ENCODE assay signal across 20 cellular contexts in the genomic region with DNA sequence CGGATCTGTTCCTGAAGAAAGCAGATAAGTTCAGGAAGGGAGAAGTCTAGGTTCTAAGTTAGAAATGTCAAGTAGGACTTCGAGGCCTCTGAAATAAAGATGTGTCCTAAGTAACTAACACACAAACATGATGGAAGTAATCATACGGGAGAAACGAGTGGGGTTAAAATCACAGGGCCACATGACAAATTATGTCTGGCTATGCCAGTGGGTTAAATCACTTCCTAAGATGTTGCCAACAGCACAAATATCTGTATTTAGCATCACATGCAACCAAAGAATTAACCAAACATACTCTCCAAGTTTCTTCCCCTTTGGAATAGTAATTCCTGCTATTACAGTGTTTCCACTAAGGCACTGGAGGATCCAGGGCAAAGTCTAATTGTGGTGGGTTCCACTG. TPM values are rescaled to one million over a fixed set of nuclear protein-coding genes. Genes with fewer than 3 reads are reported as not detected.
DNase-seq lines count a peak whose midpoint lies in the region; ATAC-seq, FAIRE-seq and TF ChIP-seq lines count a peak whose summit lies in the region.
"Had no signal": no experiment of that assay in that cellular context is flagged by ENCODE, and none has a peak within 500 bp of the region (broad histone marks: within the 10 kb centered on the region; RNA-seq: fewer than 3 reads in every experiment).

No MANE protein-coding gene starts in this region.

- peaks cover 29% of the 10 kb centered on the region for H3K4me1 Mint-ChIP-seq in nephron
- peaks cover 55% of the 10 kb centered on the region for H3K4me1 Mint-ChIP-seq in chondrocyte (ENCODE audit: low read depth)

- peak overlapping the region in 5 of 11 experiments; percentile 58 to 76 (median 68); a peak in 7 of 22 replicates for H3K9ac ChIP-seq in BLaER1 treated with 17β-estradiol and CSF1 and Interleukin-3, amounts not matched to agents 10 nM and 100 nM
- H3K9ac ChIP-seq in OCI-LY3 (ENCODE audit: low read length) (no peak overlapping the region), endothelial cell of umbilical vein (replicated peaks; ENCODE audit: extremely low read depth, insufficient read depth, low read length) (no peak overlapping the region)
- H3K9ac ChIP-seq: BLaER1, SK-N-SH had no signal

- H3K4me2 ChIP-seq in BLaER1 treated with 17β-estradiol and CSF1 and Interleukin-3, amounts not matched to agents 10 nM and 100 nM = peak overlapping the region in 6 of 11 experiments; percentile 51 to 94 (median 78); a peak in 11 of 22 replicates
- H3K4me2 ChIP-seq in OCI-LY3 (ENCODE audit: low read length) = peak overlapping the region; percentile 98
- H3K4me2 ChIP-seq in endothelial cell of umbilical vein (ENCODE audit: insufficient read depth, low read length) = peak overlapping the region; percentile 58
- H3K4me2 ChIP-seq: BLaER1, SK-N-SH had no signal

- no peaks in the 10 kb centered on the region for H3K36me3 ChIP-seq in BLaER1 treated with 17β-estradiol and CSF1 and Interleukin-3, amounts not matched to agents 10 nM and 100 nM
- H3K36me3 ChIP-seq in OCI-LY3 (replicated peaks; ENCODE audit: low read depth, low read length) (no peaks in the 10 kb centered on the region), endothelial cell of umbilical vein (ENCODE audit: control insufficient read depth in 2 of 2, extremely low read depth in 1 of 2, insufficient read depth in 2 of 2, low read length in 2 of 2) (no peaks in the 10 kb centered on the region), Peyer's patch (no peaks in the 10 kb centered on the region)
- H3K36me3 ChIP-seq: BLaER1 had no signal

- dilution Hi-C loops in endothelial cell of umbilical vein (cut with MboI; ENCODE audit: extremely low pct_ligation_motif_present, low sequenced_read_pairs) = no loop called here

- no peak overlapping the region for H3K4me3 ChIP-seq in BLaER1 treated with 17β-estradiol and CSF1 and Interleukin-3, amounts not matched to agents 10 nM and 100 nM
- H3K4me3 ChIP-seq in OCI-LY3 (ENCODE audit: low read length) (no peak overlapping the region), endothelial cell of umbilical vein (replicated peaks in 1 of 3; ENCODE audit: insufficient read depth in 1 of 3, low read depth in 1 of 3, low read length in 3 of 3) (no peak overlapping the region), Peyer's patch (no peak overlapping the region)
- H3K4me3 ChIP-seq: BLaER1 had no signal

- POLR2A ChIA-PET in endothelial cell of umbilical vein (lab: Charles Lee) = interaction anchor here (1.4 kb wide), 1 partner anchor 13 kb away, joined by 6 read pairs; no protein-coding TSS in a partner anchor

- no peak for ATAC-seq in GM19467 (IDR thresholded peaks at IDR 0.05; ENCODE audit: unreplicated experiment)

- CTCF ChIA-PET in endothelial cell of umbilical vein (lab: Charles Lee) = interaction anchor here (0.8 to 1.1 kb wide), 2 partner anchors 10 to 13 kb away, joined by 3 to 5 read pairs; a partner anchor contains a TSS

- TF ChIP-seq POLR2A in endothelial cell of umbilical vein (IDR thresholded peaks at IDR 0.05; ENCODE audit: low read depth, low read length) (no peak), Peyer's patch (IDR thresholded peaks at IDR 0.05) (no peak)

- H3K4me3 Mint-ChIP-seq in nephron = no peak overlapping the region
- no peak overlapping the region for H3K4me3 Mint-ChIP-seq in chondrocyte (ENCODE audit: unreplicated experiment)
- H3K4me3 Mint-ChIP-seq: H9 had no signal

- H3K79me2 ChIP-seq in OCI-LY3 (ENCODE audit: low read length) (no peaks in the 10 kb centered on the region), endothelial cell of umbilical vein (ENCODE audit: control insufficient read depth, insufficient read depth, low read length) (no peaks in the 10 kb centered on the region)

- intact Hi-C loops in endothelial cell of umbilical vein (cut with micrococcal nuclease) = no loop called here

- H3K27me3 Mint-ChIP-seq in nephron (ENCODE audit: low read depth) (peaks cover 4% of the 10 kb centered on the region), chondrocyte (ENCODE audit: low read depth) (no peaks in the 10 kb centered on the region)

- no TSS peak for BruUV-seq in endothelial cell of umbilical vein (replicated peaks; lab: Mats Ljungman, UMichigan)

- H3K9me1 ChIP-seq in endothelial cell of umbilical vein (replicated peaks; ENCODE audit: control insufficient read depth, extremely low read depth, insufficient read depth, low read length) = no peaks in the 10 kb centered on the region

- peaks cover 0 to 94% (median 50%) of the 10 kb centered on the region in 10 experiments; a peak in 16 of 20 replicates for H3K4me1 ChIP-seq in BLaER1 treated with 17β-estradiol and CSF1 and Interleukin-3, amounts not matched to agents 10 nM and 100 nM
- peaks cover 38% of the 10 kb centered on the region for H3K4me1 ChIP-seq in OCI-LY3 (ENCODE audit: low read length)
- H3K4me1 ChIP-seq in endothelial cell of umbilical vein (ENCODE audit: control insufficient read depth, extremely low read depth, insufficient read depth, low read length) = peaks cover 58% of the 10 kb centered on the region
- H3K4me1 ChIP-seq in Peyer's patch = peaks cover 0 to 10% (median 0%) of the 10 kb centered on the region in 4 donors
- H3K4me1 ChIP-seq: BLaER1 had no signal

- TF ChIP-seq CTCF in OCI-LY3 (IDR thresholded peaks at IDR 0.05; ENCODE audit: low read depth, low read length) = no peak
- no peak for TF ChIP-seq CTCF in endothelial cell of umbilical vein (IDR thresholded peaks at IDR 0.05; ENCODE audit: extremely low read depth in 1 of 2, insufficient read depth in 1 of 2, low read depth in 1 of 2, low read length in 2 of 2)
- TF ChIP-seq CTCF in nephron (IDR thresholded peaks at IDR 0.05; ENCODE audit: unreplicated experiment in 3 of 3) = no peak
- TF ChIP-seq CTCF in Peyer's patch (IDR thresholded peaks at IDR 0.05) = no peak
- no peak for TF ChIP-seq CTCF in chondrocyte (IDR thresholded peaks at IDR 0.05)

- H3K27ac ChIP-seq in BLaER1 treated with 17β-estradiol and CSF1 and Interleukin-3, amounts not matched to agents 10 nM and 100 nM = peak overlapping the region in 6 of 11 experiments; percentile 65 to 91 (median 87); a peak in 13 of 22 replicates
- no peak overlapping the region for H3K27ac ChIP-seq in OCI-LY3 (ENCODE audit: low read length)
- H3K27ac ChIP-seq in endothelial cell of umbilical vein (ENCODE audit: insufficient read depth, low read depth, low read length) = peak overlapping the region; percentile 24
- no peak overlapping the region for H3K27ac ChIP-seq in Peyer's patch
- H3K27ac ChIP-seq: BLaER1 had no signal

- H3K9me3 ChIP-seq in BLaER1 treated with 17β-estradiol and CSF1 and Interleukin-3, amounts not matched to agents 10 nM and 100 nM (replicated peaks in 1 of 11) = no peaks in the 10 kb centered on the region
- no peaks in the 10 kb centered on the region for H3K9me3 ChIP-seq in OCI-LY3 (ENCODE audit: insufficient read depth, low read length)
- H3K9me3 ChIP-seq in endothelial cell of umbilical vein (replicated peaks; ENCODE audit: control insufficient read depth, insufficient read depth, low read length) = no peaks in the 10 kb centered on the region
- no peaks in the 10 kb centered on the region for H3K9me3 ChIP-seq in Peyer's patch
- H3K9me3 ChIP-seq: BLaER1, SK-N-SH had no signal

- FAIRE-seq in endothelial cell of umbilical vein (lab: Jason Lieb, UNC) = no peak

- no peaks in the 10 kb centered on the region for H4K20me1 ChIP-seq in BLaER1 treated with 17β-estradiol and CSF1 and Interleukin-3, amounts not matched to agents 10 nM and 100 nM
- H4K20me1 ChIP-seq in OCI-LY3 (ENCODE audit: insufficient read depth, low read length) (no peaks in the 10 kb centered on the region), endothelial cell of umbilical vein (replicated peaks; ENCODE audit: control insufficient read depth, extremely low read depth, insufficient read depth, low read length) (no peaks in the 10 kb centered on the region)
- H4K20me1 ChIP-seq: BLaER1 had no signal

- no peaks in the 10 kb centered on the region for H3K36me3 Mint-ChIP-seq in nephron (ENCODE audit: low read depth)
- H3K36me3 Mint-ChIP-seq in chondrocyte (ENCODE audit: low read depth) = no peaks in the 10 kb centered on the region

- H3K27me3 ChIP-seq in BLaER1 treated with 17β-estradiol and CSF1 and Interleukin-3, amounts not matched to agents 10 nM and 100 nM = no peaks in the 10 kb centered on the region
- H3K27me3 ChIP-seq in OCI-LY3 (ENCODE audit: low read depth, low read length) = no peaks in the 10 kb centered on the region
- no peaks in the 10 kb centered on the region for H3K27me3 ChIP-seq in endothelial cell of umbilical vein (ENCODE audit: control insufficient read depth in 2 of 2, insufficient read depth in 2 of 2, low read length in 2 of 2)
- H3K27me3 ChIP-seq in Peyer's patch = no peaks in the 10 kb centered on the region
- H3K27me3 ChIP-seq: BLaER1 had no signal

- H3K9me3 Mint-ChIP-seq in nephron = no peaks in the 10 kb centered on the region
- no peaks in the 10 kb centered on the region for H3K9me3 Mint-ChIP-seq in chondrocyte (ENCODE audit: low read depth)
- H3K9me3 Mint-ChIP-seq: H9 had no signal

- H2AFZ ChIP-seq in OCI-LY3 (ENCODE audit: low read depth, low read length) = peak overlapping the region; percentile 71; the same call in 1 of the 2 replicates
- peak overlapping the region; percentile 89 for H2AFZ ChIP-seq in endothelial cell of umbilical vein (ENCODE audit: low read depth, low read length)

- DNase-seq in endothelial cell of umbilical vein (ENCODE audit: low read depth, low spot score) = peak; percentile 50
- DNase-seq in Peyer's patch = no peak
- no peak for DNase-seq in NCI-H2227 (lab: John Stamatoyannopoulos, UW; ENCODE audit: unreplicated experiment)
- no peak for DNase-seq in chondrocyte (ENCODE audit: low spot score)
- DNase-seq: DMS79 treated with DMSO at 0.1 percent for 48 hours; H9; NCI-H1436; NCI-H2029 treated with DMSO at 0.1 percent for 48 hours; NCI-H2171; NCI-H446; NCI-H69; NK-92 treated with Interleukin-12 subunit alpha and Interleukin-12 subunit beta, amount 100 ng/mL, for 24 hours; OCI-M1; SHP77; SK-N-SH had no signal

- H3K27ac Mint-ChIP-seq in nephron (peak overlapping the region in 2 of 3 experiments; percentile 97 to 98), chondrocyte (ENCODE audit: unreplicated experiment) (no peak overlapping the region)
- H3K27ac Mint-ChIP-seq: H9 had no signal

TF ChIP-seq in endothelial cell of umbilical vein, 7 proteins besides CTCF, POLR2A, EP300 and RAD21 (continues in another document):
- TF ChIP-seq POLR2AphosphoS5 (IDR thresholded peaks at IDR 0.05; ENCODE audit: insufficient read depth, low read depth, low read length) (no peak), GATA2 (IDR thresholded peaks at IDR 0.05; ENCODE audit: insufficient read depth, insufficient read length, low read depth, low read length) (no peak)

RNA-seq across cellular contexts. Expression of a gene that starts 13.7 kb away (rescaled TPM):
- total RNA-seq in endothelial cell of umbilical vein = 25.3 and 25.7 TPM in 2 replicates
- polyA plus RNA-seq in endothelial cell of umbilical vein = 12.8 and 14.9 TPM in 2 replicates
- polyA plus RNA-seq in endothelial cell of umbilical vein (2011; cell fraction: cytosol; rRNA removed) = 10.2 and 10.4 TPM in 2 replicates
- 60.3 and 64.0 TPM in 2 replicates for polyA plus RNA-seq in endothelial cell of umbilical vein (2011; cell fraction: nucleus; rRNA removed)
- 12.8 and 15.4 TPM in 2 replicates for polyA plus RNA-seq in endothelial cell of umbilical vein (2012)
- 50.4 and 51.5 TPM in 2 replicates for polyA minus RNA-seq in endothelial cell of umbilical vein
- polyA minus RNA-seq in endothelial cell of umbilical vein (2011; cell fraction: cytosol; rRNA and poly(A)+ RNA removed) = 13.3 TPM
- polyA minus RNA-seq in endothelial cell of umbilical vein (2011; cell fraction: nucleus; rRNA and poly(A)+ RNA removed) = 52.0 and 72.2 TPM in 2 replicates
- total RNA-seq in Peyer's patch = 10 to 100 TPM; 13.3 to 19.4 (median 16.0) TPM
- 20.2 to 20.7 TPM (median 20.3 TPM) in 3 replicates for total RNA-seq in chondrocyte

Comparison
In these comparisons a context has a peak if more than half of its experiments do, and no peak if none do; other contexts are left out.
1. H3K27ac ChIP-seq: peak in BLaER1 treated with 17β-estradiol and CSF1 and Interleukin-3, amounts not matched to agents 10 nM and 100 nM (6 of 11) and endothelial cell of umbilical vein (single experiment); none in OCI-LY3 (single experiment) and Peyer's patch (0 of 4).
2. Peak in every context shown above with its lines, with median percentiles within 50 percentile points of each other: H3K4me2 ChIP-seq.